ENCODE assay signal across 10 cellular contexts in genomic region chr7:142796501-142797341, GRCh38. TPM values are rescaled to one million over a fixed set of nuclear protein-coding genes. Genes with fewer than 3 reads are reported as not detected.
DNase-seq lines count a peak whose midpoint lies in the region; ATAC-seq and TF ChIP-seq lines count a peak whose summit lies in the region.
"Had no signal": no experiment of that assay in that cellular context is flagged by ENCODE, and none has a peak within 500 bp of the region (broad histone marks: within the 10 kb centered on the region; RNA-seq: fewer than 3 reads in every experiment).

No MANE protein-coding gene starts in this region.

- TF ChIP-seq POLR2A in suprapubic skin (IDR thresholded peaks at IDR 0.05): no peak

- H3K27ac ChIP-seq in iPS-20b (ENCODE audit: low read length) (no peak overlapping the region), suprapubic skin (no peak overlapping the region), caudate nucleus (ENCODE audit: low read depth, low read length) (no peak overlapping the region)
- H3K27ac ChIP-seq: SJSA1 had no signal

- H3K4me1 Mint-ChIP-seq in activated T-helper 2 cell treated with anti-CD3 and anti-CD28 coated beads, Interferon-gamma antibody, Interleukin-2, Interleukin-4, amounts not matched to agents 10 μg/mL and 5 μg/mL and 100 μg/mL, durations not matched to agents 14 hours and 24 hours and 36 hours (ENCODE audit: low read depth): peaks cover 64% of the 10 kb centered on the region

- intact Hi-C loops in activated T-helper 2 cell treated with anti-CD3 and anti-CD28 coated beads, Interferon-gamma antibody, Interleukin-2, Interleukin-4, amounts not matched to agents 10 μg/mL and 5 μg/mL and 100 μg/mL, durations not matched to agents 14 hours and 24 hours and 36 hours (cut with micrococcal nuclease): loop anchor here (1.0 to 10.0 kb wide), 3 partner anchors 10 to 1782 kb away; partner anchors contain the start of gene MRPS33

- H3K4me1 ChIP-seq in iPS-20b (ENCODE audit: insufficient read depth, low read length) (peaks cover 27% of the 10 kb centered on the region), suprapubic skin (peaks cover 18% of the 10 kb centered on the region)
- H3K4me1 ChIP-seq: SJSA1 had no signal

- peak overlapping the region; percentile 99 for H3K27ac Mint-ChIP-seq in activated T-helper 2 cell treated with anti-CD3 and anti-CD28 coated beads, Interferon-gamma antibody, Interleukin-2, Interleukin-4, amounts not matched to agents 10 μg/mL and 5 μg/mL and 100 μg/mL, durations not matched to agents 14 hours and 24 hours and 36 hours

- H3K4me3 ChIP-seq in iPS-20b (ENCODE audit: low read length) (peak overlapping the region; percentile 72), suprapubic skin (peak overlapping the region; percentile 50)
- H3K4me3 ChIP-seq: SJSA1 had no signal

- H3K27me3 ChIP-seq in iPS-20b (ENCODE audit: insufficient read depth, low read length) (peaks cover 90% of the 10 kb centered on the region), suprapubic skin (peaks cover 48% of the 10 kb centered on the region)

- no peaks in the 10 kb centered on the region for H3K27me3 Mint-ChIP-seq in activated T-helper 2 cell treated with anti-CD3 and anti-CD28 coated beads, Interferon-gamma antibody, Interleukin-2, Interleukin-4, amounts not matched to agents 10 μg/mL and 5 μg/mL and 100 μg/mL, durations not matched to agents 14 hours and 24 hours and 36 hours (ENCODE audit: low read depth)

- whole genome bisulfite sequencing in suprapubic skin: 13% methylated on average over 9 of the region's 69 CpGs

- H3K4me3 Mint-ChIP-seq in activated T-helper 2 cell treated with anti-CD3 and anti-CD28 coated beads, Interferon-gamma antibody, Interleukin-2, Interleukin-4, amounts not matched to agents 10 μg/mL and 5 μg/mL and 100 μg/mL, durations not matched to agents 14 hours and 24 hours and 36 hours (ENCODE audit: low read depth): peak overlapping the region; percentile 95

- H3K9me3 ChIP-seq in iPS-20b (ENCODE audit: insufficient read depth, low read depth, low read length): no peaks in the 10 kb centered on the region
- no peaks in the 10 kb centered on the region for H3K9me3 ChIP-seq in suprapubic skin
- H3K9me3 ChIP-seq: SJSA1 had no signal

- no peak for DNase-seq in activated T-helper 2 cell treated with anti-CD3 and anti-CD28 coated beads, Interferon-gamma antibody, Interleukin-2, Interleukin-4, amounts not matched to agents 10 μg/mL and 5 μg/mL and 100 μg/mL, durations not matched to agents 14 hours and 24 hours and 36 hours (ENCODE audit: low spot score)
- peak in 1 of 2 donors; percentile 59 for DNase-seq in suprapubic skin (ENCODE audit: low spot score in 2 of 2)
- no peak for DNase-seq in HUDEP-2 (lab: John Stamatoyannopoulos, UW; ENCODE audit: unreplicated experiment in 76 of 76)
- DNase-seq in caudate nucleus (lab: John Stamatoyannopoulos, UW): no peak
- no peak for DNase-seq in NCI-H2227 treated with DMSO at 0.1 percent for 48 hours (lab: John Stamatoyannopoulos, UW)

- ATAC-seq in GM18868 (IDR thresholded peaks at IDR 0.05; ENCODE audit: unreplicated experiment) (peak; percentile 49), HG02870 (IDR thresholded peaks at IDR 0.05; ENCODE audit: unreplicated experiment) (peak; percentile 37)

- TF ChIP-seq EP300 in suprapubic skin (IDR thresholded peaks at IDR 0.05): no peak

- TF ChIP-seq CTCF in suprapubic skin (IDR thresholded peaks at IDR 0.05): no peak

- no peaks in the 10 kb centered on the region; the same call in 1 of the 2 replicates for H3K36me3 ChIP-seq in iPS-20b (ENCODE audit: insufficient read depth, low read depth, low read length)
- H3K36me3 ChIP-seq in suprapubic skin: no peaks in the 10 kb centered on the region
- H3K36me3 ChIP-seq: SJSA1 had no signal

- H3K9ac ChIP-seq in iPS-20b (ENCODE audit: low read depth, low read length): peak overlapping the region; percentile 73; the same call in 1 of the 2 replicates

- H3K9me3 Mint-ChIP-seq in activated T-helper 2 cell treated with anti-CD3 and anti-CD28 coated beads, Interferon-gamma antibody, Interleukin-2, Interleukin-4, amounts not matched to agents 10 μg/mL and 5 μg/mL and 100 μg/mL, durations not matched to agents 14 hours and 24 hours and 36 hours: no peaks in the 10 kb centered on the region

- peaks cover 80% of the 10 kb centered on the region for H3K36me3 Mint-ChIP-seq in activated T-helper 2 cell treated with anti-CD3 and anti-CD28 coated beads, Interferon-gamma antibody, Interleukin-2, Interleukin-4, amounts not matched to agents 10 μg/mL and 5 μg/mL and 100 μg/mL, durations not matched to agents 14 hours and 24 hours and 36 hours (ENCODE audit: low read depth)

RNA-seq across cellular contexts. Expression of gene PRSS2, which starts 26.0 kb away (rescaled TPM):
- total RNA-seq in activated T-helper 2 cell treated with anti-CD3 and anti-CD28 coated beads, Interferon-gamma antibody, Interleukin-2, Interleukin-4, amounts not matched to agents 10 μg/mL and 5 μg/mL and 100 μg/mL, durations not matched to agents 14 hours and 24 hours and 36 hours: not detected in 2 replicates
- total RNA-seq in suprapubic skin: not detected
- total RNA-seq: renal cortical epithelial cell, SJSA1 had no signal

RNA-seq across cellular contexts. Expression of gene PRSS1, which starts 47.4 kb away (rescaled TPM):
- total RNA-seq in activated T-helper 2 cell treated with anti-CD3 and anti-CD28 coated beads, Interferon-gamma antibody, Interleukin-2, Interleukin-4, amounts not matched to agents 10 μg/mL and 5 μg/mL and 100 μg/mL, durations not matched to agents 14 hours and 24 hours and 36 hours: not detected in 2 replicates
- total RNA-seq in suprapubic skin: not detected
- total RNA-seq: renal cortical epithelial cell, SJSA1 had no signal

RNA-seq across cellular contexts. Expression of gene EPHB6, which starts 58.2 kb away (rescaled TPM):
- 2.4 and 3.0 TPM in 2 replicates for total RNA-seq in activated T-helper 2 cell treated with anti-CD3 and anti-CD28 coated beads, Interferon-gamma antibody, Interleukin-2, Interleukin-4, amounts not matched to agents 10 μg/mL and 5 μg/mL and 100 μg/mL, durations not matched to agents 14 hours and 24 hours and 36 hours
- 100 to 1,000 TPM; 207 to 299 (median 258) TPM for total RNA-seq in suprapubic skin

Comparison
In these comparisons a context has a peak if more than half of its experiments do, and no peak if none do; other contexts are left out.
1. RNA of gene EPHB6, which starts 58.2 kb away (total RNA-seq): 207 to 299 TPM in suprapubic skin; 2.4 to 3.0 TPM in activated T-helper 2 cell treated with anti-CD3 and anti-CD28 coated beads, Interferon-gamma antibody, Interleukin-2, Interleukin-4, amounts not matched to agents 10 μg/mL and 5 μg/mL and 100 μg/mL, durations not matched to agents 14 hours and 24 hours and 36 hours; every median in the first group is over 10 times any median in the second.